ENCODE assay signal across 20 cellular contexts in the genomic region with DNA sequence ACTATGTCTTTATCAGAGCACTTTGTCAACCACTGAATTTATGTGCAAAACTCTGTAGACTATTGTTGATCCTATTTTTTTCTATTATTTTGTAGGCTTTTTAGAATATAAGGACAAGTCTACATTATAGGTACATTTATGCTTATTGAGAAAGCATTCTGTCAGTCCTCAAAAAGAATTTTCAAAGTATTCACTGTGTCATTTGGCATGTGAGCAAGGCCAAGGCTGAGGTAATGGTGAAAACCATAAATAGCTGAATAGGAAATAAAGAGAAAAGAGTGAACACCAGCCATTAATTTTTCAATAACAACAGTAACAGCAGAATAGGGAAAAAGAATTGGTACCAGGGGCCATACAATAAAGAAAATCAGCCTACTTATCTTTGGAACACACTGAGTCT. TPM values are rescaled to one million over a fixed set of nuclear protein-coding genes. Genes with fewer than 3 reads are reported as not detected.
A peak's percentile ranks its signal among the peaks of the same experiment; 100 is the strongest.
DNase-seq lines count a peak whose midpoint lies in the region; FAIRE-seq and TF ChIP-seq lines count a peak whose summit lies in the region.
"Had no signal": no experiment of that assay in that cellular context is flagged by ENCODE, and none has a peak within 500 bp of the region (broad histone marks: within the 10 kb centered on the region; RNA-seq: fewer than 3 reads in every experiment).

No MANE protein-coding gene starts in this region.

- DNase-seq in activated T-cell treated with anti-CD3 and anti-CD28 coated beads, Interleukin-2, amount 50 U/mL, for 24 hours = no peak
- DNase-seq in activated T-cell treated with anti-CD3 and anti-CD28 coated beads, Interleukin-2, amount 50 U/mL, for 48 hours = no peak
- DNase-seq in astrocyte (ENCODE audit: low read depth) (no peak), fibroblast of peridontal ligament (ENCODE audit: extremely low read depth) (peak; percentile 18), smooth muscle cell (lab: John Stamatoyannopoulos, UW; ENCODE audit: unreplicated experiment) (no peak), RKO (ENCODE audit: low spot score) (no peak), MM.1S (no peak), GM19240 (ENCODE audit: insufficient read length, low spot score) (no peak)
- DNase-seq: 8988T; CD8-positive, alpha-beta memory T cell; DND-41; MV-4-11; NCI-H1417; NCI-H1930; NCI-H446 had no signal

- TF ChIP-seq CTCF in astrocyte (IDR thresholded peaks at IDR 0.05; ENCODE audit: insufficient read depth, low read depth, low read length) = no peak
- no peak for TF ChIP-seq CTCF in smooth muscle cell (IDR thresholded peaks at IDR 0.05; ENCODE audit: borderline replicate concordance, insufficient read depth, poor library complexity, severe bottlenecking)
- TF ChIP-seq CTCF in MM.1S (IDR thresholded peaks at IDR 0.05; ENCODE audit: low read length) = no peak

- peaks cover 86% of the 10 kb centered on the region for H3K36me3 Mint-ChIP-seq in activated T-cell treated with anti-CD3 and anti-CD28 coated beads, Interleukin-2, amount 50 U/mL, for 24 hours (ENCODE audit: low read depth)
- peaks cover 9% of the 10 kb centered on the region for H3K36me3 Mint-ChIP-seq in astrocyte (ENCODE audit: low read depth, unreplicated experiment)

- H3K27me3 ChIP-seq in astrocyte (ENCODE audit: insufficient read depth, low read length) = no peaks in the 10 kb centered on the region
- no peaks in the 10 kb centered on the region for H3K27me3 ChIP-seq in smooth muscle cell (ENCODE audit: low read depth)
- H3K27me3 ChIP-seq in MM.1S (replicated peaks; ENCODE audit: insufficient read depth, low read length) = no peaks in the 10 kb centered on the region
- H3K27me3 ChIP-seq: BLaER1 had no signal

- H3K27ac Mint-ChIP-seq in activated T-cell treated with anti-CD3 and anti-CD28 coated beads, Interleukin-2, amount 50 U/mL, for 24 hours = peak overlapping the region; percentile 37
- peak overlapping the region; percentile 81 for H3K27ac Mint-ChIP-seq in astrocyte (ENCODE audit: unreplicated experiment)

- H3K4me2 ChIP-seq in astrocyte (ENCODE audit: low read length) (no peak overlapping the region), smooth muscle cell (no peak overlapping the region), MM.1S (ENCODE audit: low read depth, low read length) (no peak overlapping the region)
- H3K4me2 ChIP-seq: BLaER1 had no signal

- no peak overlapping the region for H3K27ac ChIP-seq in astrocyte (ENCODE audit: low read depth, low read length)
- peak overlapping the region; percentile 63 for H3K27ac ChIP-seq in smooth muscle cell (ENCODE audit: low read depth)
- no peak overlapping the region for H3K27ac ChIP-seq in MM.1S (ENCODE audit: low read length)
- H3K27ac ChIP-seq: BLaER1 had no signal

- H3K9me3 ChIP-seq in astrocyte (ENCODE audit: insufficient read depth, low read depth, low read length) = no peaks in the 10 kb centered on the region
- H3K9me3 ChIP-seq in smooth muscle cell (replicated peaks; ENCODE audit: low read depth) = no peaks in the 10 kb centered on the region
- no peaks in the 10 kb centered on the region for H3K9me3 ChIP-seq in MM.1S (replicated peaks; ENCODE audit: insufficient read depth, low read length)
- H3K9me3 ChIP-seq: BLaER1, HAP-1 had no signal

- H3K9ac ChIP-seq in astrocyte (ENCODE audit: low read length) (no peak overlapping the region), smooth muscle cell (ENCODE audit: low read depth) (no peak overlapping the region), MM.1S (ENCODE audit: low read length) (no peak overlapping the region)
- H3K9ac ChIP-seq: BLaER1 had no signal

- H2AFZ ChIP-seq in astrocyte (ENCODE audit: low read depth, low read length) (no peak overlapping the region), smooth muscle cell (ENCODE audit: low read depth) (no peak overlapping the region), MM.1S (ENCODE audit: low read length) (no peak overlapping the region)

- peaks cover 14% of the 10 kb centered on the region for H4K20me1 ChIP-seq in astrocyte (ENCODE audit: insufficient read depth, low read length)
- peaks cover 27% of the 10 kb centered on the region for H4K20me1 ChIP-seq in smooth muscle cell (ENCODE audit: low read depth)
- no peaks in the 10 kb centered on the region for H4K20me1 ChIP-seq in MM.1S (ENCODE audit: insufficient read depth, low read length)

- H3K9me2 ChIP-seq in MM.1S (replicated peaks; ENCODE audit: insufficient read depth, low read length) = no peaks in the 10 kb centered on the region

- H3K4me3 ChIP-seq in astrocyte (ENCODE audit: insufficient read depth, low read depth, low read length) = no peak overlapping the region
- no peak overlapping the region for H3K4me3 ChIP-seq in smooth muscle cell
- no peak overlapping the region for H3K4me3 ChIP-seq in MM.1S (ENCODE audit: low read length)
- H3K4me3 ChIP-seq: BLaER1, HAP-1 had no signal

- no peak overlapping the region for H3K4me3 Mint-ChIP-seq in activated T-cell treated with anti-CD3 and anti-CD28 coated beads, Interleukin-2, amount 50 U/mL, for 24 hours
- no peak overlapping the region for H3K4me3 Mint-ChIP-seq in astrocyte (ENCODE audit: unreplicated experiment)
- H3K4me3 Mint-ChIP-seq: CD8-positive, alpha-beta memory T cell had no signal

- H3F3A ChIP-seq in smooth muscle cell (ENCODE audit: low read depth) = no peaks in the 10 kb centered on the region
- H3F3A ChIP-seq in MM.1S (ENCODE audit: insufficient read depth, low read length) = no peaks in the 10 kb centered on the region

- H3K9me3 Mint-ChIP-seq in activated T-cell treated with anti-CD3 and anti-CD28 coated beads, Interleukin-2, amount 50 U/mL, for 24 hours = no peaks in the 10 kb centered on the region
- no peaks in the 10 kb centered on the region for H3K9me3 Mint-ChIP-seq in astrocyte (ENCODE audit: unreplicated experiment)
- H3K9me3 Mint-ChIP-seq: CD8-positive, alpha-beta memory T cell had no signal

- peaks cover 15% of the 10 kb centered on the region for H3K36me3 ChIP-seq in astrocyte (ENCODE audit: insufficient read depth, low read length)
- peaks cover 17% of the 10 kb centered on the region for H3K36me3 ChIP-seq in smooth muscle cell (ENCODE audit: low read depth)
- peaks cover 9% of the 10 kb centered on the region; the same call in 1 of the 2 replicates for H3K36me3 ChIP-seq in MM.1S (replicated peaks; ENCODE audit: insufficient read depth, low read length)

- FAIRE-seq in astrocyte (lab: Jason Lieb, UNC) = no peak
- FAIRE-seq: D721Med, G401.6, GM12892 had no signal

- H3K4me1 ChIP-seq in astrocyte (ENCODE audit: insufficient read depth, low read length) (no peaks in the 10 kb centered on the region), smooth muscle cell (ENCODE audit: low read depth) (no peaks in the 10 kb centered on the region), MM.1S (ENCODE audit: low read length) (no peaks in the 10 kb centered on the region)
- H3K4me1 ChIP-seq: BLaER1 had no signal

- H3K27me3 Mint-ChIP-seq in activated T-cell treated with anti-CD3 and anti-CD28 coated beads, Interleukin-2, amount 50 U/mL, for 24 hours = no peaks in the 10 kb centered on the region
- H3K27me3 Mint-ChIP-seq in astrocyte (ENCODE audit: low read depth, unreplicated experiment) = no peaks in the 10 kb centered on the region
- H3K27me3 Mint-ChIP-seq: CD8-positive, alpha-beta memory T cell had no signal

- H3K79me2 ChIP-seq in astrocyte (ENCODE audit: insufficient read depth, low read length) = peaks cover 11% of the 10 kb centered on the region
- peaks cover 24% of the 10 kb centered on the region for H3K79me2 ChIP-seq in smooth muscle cell (ENCODE audit: low read depth)
- peaks cover 3% of the 10 kb centered on the region; the same call in 1 of the 2 replicates for H3K79me2 ChIP-seq in MM.1S (ENCODE audit: low read length)

- peaks cover 24% of the 10 kb centered on the region for H3K4me1 Mint-ChIP-seq in activated T-cell treated with anti-CD3 and anti-CD28 coated beads, Interleukin-2, amount 50 U/mL, for 24 hours (ENCODE audit: low read depth)
- peaks cover 38% of the 10 kb centered on the region for H3K4me1 Mint-ChIP-seq in astrocyte (ENCODE audit: low read depth, unreplicated experiment)

RNA-seq across cellular contexts. Expression of gene SKIC3, which starts 21.0 kb away (rescaled TPM):
- total RNA-seq in astrocyte (98.3 and 99.9 TPM in 2 replicates), smooth muscle cell (94.9 and 127 TPM in 2 replicates)
- 34.3 and 48.4 TPM in 2 replicates for polyA plus RNA-seq in smooth muscle cell

RNA-seq across cellular contexts. Expression of gene ARSK, which starts 21.1 kb away (rescaled TPM):
- 9.0 and 10.0 TPM in 2 replicates for total RNA-seq in astrocyte
- 18.8 and 23.9 TPM in 2 replicates for total RNA-seq in smooth muscle cell
- 12.1 and 15.3 TPM in 2 replicates for polyA plus RNA-seq in smooth muscle cell
